21 cellular contexts compared by ENCODE assay signal in the genomic region with DNA sequence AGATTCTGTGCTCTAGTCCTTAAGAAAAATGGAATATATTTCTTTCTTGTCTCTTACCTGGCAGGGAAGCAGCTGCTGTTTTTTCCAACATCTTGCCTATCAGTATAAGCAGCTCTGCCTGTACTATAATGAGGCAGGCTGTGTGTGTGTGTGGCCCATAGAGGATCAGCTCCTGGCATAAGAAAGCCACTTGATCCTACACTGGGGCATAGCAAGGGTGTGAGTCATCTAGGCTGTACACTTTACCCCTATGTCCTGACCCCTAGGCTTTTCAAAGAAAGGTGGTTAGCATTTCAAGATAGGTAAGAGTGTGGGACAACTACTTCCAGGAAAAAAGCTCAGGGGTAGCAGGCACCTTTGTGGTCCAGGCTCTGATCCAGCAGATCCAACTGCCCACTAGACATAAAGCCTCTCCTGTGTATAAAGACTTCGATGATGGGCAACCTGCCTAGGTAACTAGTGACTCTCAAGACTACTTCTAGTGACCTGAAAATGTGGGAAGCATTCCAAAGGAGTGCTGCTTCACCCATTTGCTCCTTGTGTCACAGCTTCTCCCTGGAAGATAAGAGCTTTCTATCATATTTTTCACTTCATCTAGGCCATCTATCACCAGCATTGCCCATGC.
"Had no signal": no experiment of that assay in that cellular context is flagged by ENCODE, and none has a peak within 500 bp of the region (broad histone marks: within the 10 kb centered on the region; RNA-seq: fewer than 3 reads in every experiment).

No MANE protein-coding gene starts in this region.

- H3K4me3 Mint-ChIP-seq: activated CD4-positive, alpha-beta memory T cell treated with anti-CD3 and anti-CD28 coated beads, Interleukin-2, amount 10 ng/mL, durations not matched to agents 7 days and 5 days; activated T-cell treated with anti-CD3 and anti-CD28 coated beads, Interleukin-2, amount 50 U/mL, for 24 hours; nephron; type B pancreatic cell; WTC11 had no signal

- DNase-seq: activated CD4-positive, alpha-beta memory T cell treated with anti-CD3 and anti-CD28 coated beads, Interleukin-2, amount 10 ng/mL, durations not matched to agents 7 days and 5 days; activated CD4-positive, alpha-beta T cell treated with anti-CD3 and anti-CD28 coated beads for 4 hours; activated naive CD4-positive, alpha-beta T cell treated with anti-CD3 and anti-CD28 coated beads, Interleukin-2, amount 50 U/mL, for 16 hours; activated T-cell treated with anti-CD3 and anti-CD28 coated beads, Interleukin-2, amount 50 U/mL, for 24 hours; adrenal gland; dorsolateral prefrontal cortex; left ventricle myocardium inferior; mesenchymal stem cell; nucleus accumbens; posterior cingulate gyrus; right cardiac atrium; stimulated activated CD4-positive, alpha-beta T cell treated with anti-CD3 and anti-CD28 coated beads, Interleukin-4, amount 100 ng/mL, for 4 hours; stimulated activated CD8-positive, alpha-beta memory T cell treated with anti-CD3 and anti-CD28 coated beads, Interleukin-4, amount 100 ng/mL, for 48 hours; stimulated activated naive CD4-positive, alpha-beta T cell treated with Interleukin-2 at 50 U/mL for 16 hours; substantia nigra had no signal

- H3K9me3 Mint-ChIP-seq: activated CD4-positive, alpha-beta memory T cell treated with anti-CD3 and anti-CD28 coated beads, Interleukin-2, amount 10 ng/mL, durations not matched to agents 7 days and 5 days; activated T-cell treated with anti-CD3 and anti-CD28 coated beads, Interleukin-2, amount 50 U/mL, for 24 hours; nephron; type B pancreatic cell had no signal

- H3K4me3 ChIP-seq: adrenal gland, cardiac muscle cell, dorsolateral prefrontal cortex, left ventricle myocardium inferior, skin epidermis had no signal

- H3K36me3 Mint-ChIP-seq: type B pancreatic cell had no signal

- H3K27ac Mint-ChIP-seq: activated CD4-positive, alpha-beta memory T cell treated with anti-CD3 and anti-CD28 coated beads, Interleukin-2, amount 10 ng/mL, durations not matched to agents 7 days and 5 days; activated T-cell treated with anti-CD3 and anti-CD28 coated beads, Interleukin-2, amount 50 U/mL, for 24 hours; nephron; type B pancreatic cell; WTC11 had no signal

- H3K27me3 ChIP-seq: adrenal gland had no signal

- H3K9me3 ChIP-seq: adrenal gland, left ventricle myocardium inferior had no signal

- ATAC-seq: esophagus mucosa, right cardiac atrium, WTC11 had no signal

- H3K36me3 ChIP-seq: adrenal gland, cardiac muscle cell, left ventricle myocardium inferior had no signal

- H3K27ac ChIP-seq: adrenal gland, cardiac muscle cell, dorsolateral prefrontal cortex, left ventricle myocardium inferior, skin epidermis had no signal
